Comparison of ENCODE assay signal across 16 cellular contexts in the genomic region with DNA sequence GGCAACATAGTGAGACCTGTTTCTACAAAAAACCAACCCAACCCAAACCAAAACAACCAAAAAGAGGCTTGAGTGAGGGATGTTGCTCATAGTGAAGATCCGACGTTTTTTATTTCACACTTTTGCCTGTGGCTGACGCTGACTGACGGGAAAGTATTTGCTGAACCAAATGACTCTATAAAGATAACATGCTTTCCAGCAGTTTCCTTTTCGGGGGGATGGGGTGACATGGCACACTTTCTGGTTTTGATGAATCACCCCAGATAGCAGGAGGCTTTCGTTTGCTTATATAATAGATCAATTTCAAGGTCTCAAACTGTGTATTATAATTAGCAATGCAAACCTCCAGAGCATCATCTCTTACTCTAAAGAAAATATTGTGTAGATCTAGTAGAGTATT.
"Had no signal": no experiment of that assay in that cellular context is flagged by ENCODE, and none has a peak within 500 bp of the region (broad histone marks: within the 10 kb centered on the region; RNA-seq: fewer than 3 reads in every experiment).

No MANE protein-coding gene starts in this region.

- ATAC-seq: activated naive CD8-positive, alpha-beta T cell treated with anti-CD3 and anti-CD28 coated beads, Interleukin-2, amount 50 U/mL, for 24 hours; gastrocnemius medialis; heart right ventricle; right lobe of liver; stimulated activated naive CD8-positive, alpha-beta T cell treated with anti-CD3 and anti-CD28 coated beads, Interleukin-15, Interleukin-2, amounts not matched to agents 100 U/mL and 50 U/mL, for 24 hours; T-cell had no signal

- H3K4me3 ChIP-seq: ascending aorta, gastrocnemius medialis, heart right ventricle, ovary, right lobe of liver, transverse colon had no signal

- H3K4me3 Mint-ChIP-seq: activated naive CD8-positive, alpha-beta T cell treated with anti-CD3 and anti-CD28 coated beads, Interleukin-2, amount 50 U/mL, for 24 hours; endodermal cell; naive B cell; T-cell had no signal

- H3K36me3 ChIP-seq: ascending aorta, gastrocnemius medialis, heart right ventricle, ovary, right lobe of liver, transverse colon had no signal

- H3K27me3 ChIP-seq: ascending aorta, gastrocnemius medialis, ovary, right lobe of liver, transverse colon had no signal

- H3K4me1 ChIP-seq: ascending aorta, gastrocnemius medialis, transverse colon had no signal

- DNase-seq: activated CD4-positive, alpha-beta T cell treated with anti-CD3 and anti-CD28 coated beads for 4 hours; activated CD8-positive, alpha-beta memory T cell treated with anti-CD3 and anti-CD28 coated beads, Interleukin-2, amount 50 U/mL, for 4 hours; activated naive CD4-positive, alpha-beta T cell treated with Interleukin-2 at 50 U/mL for 16 hours; activated naive CD8-positive, alpha-beta T cell treated with anti-CD3 and anti-CD28 coated beads, Interleukin-2, amount 50 U/mL, for 24 hours; endodermal cell; gastrocnemius medialis; heart right ventricle; islet precursor cell; naive B cell; ovary; right lobe of liver; stimulated activated naive CD8-positive, alpha-beta T cell treated with anti-CD3 and anti-CD28 coated beads, Interleukin-15, Interleukin-2, amounts not matched to agents 100 U/mL and 50 U/mL, for 24 hours; T-cell; T1000; transverse colon had no signal

- H3K27ac Mint-ChIP-seq: activated naive CD8-positive, alpha-beta T cell treated with anti-CD3 and anti-CD28 coated beads, Interleukin-2, amount 50 U/mL, for 24 hours; endodermal cell; naive B cell; T-cell had no signal

- H3K9me3 ChIP-seq: ascending aorta, gastrocnemius medialis, heart right ventricle, ovary, right lobe of liver, transverse colon had no signal

- H3K36me3 Mint-ChIP-seq: naive B cell, T-cell had no signal

- H3K9me3 Mint-ChIP-seq: activated naive CD8-positive, alpha-beta T cell treated with anti-CD3 and anti-CD28 coated beads, Interleukin-2, amount 50 U/mL, for 24 hours; endodermal cell had no signal

- H3K4me1 Mint-ChIP-seq: naive B cell had no signal
